21 cellular contexts compared by ENCODE assay signal in the genomic region with DNA sequence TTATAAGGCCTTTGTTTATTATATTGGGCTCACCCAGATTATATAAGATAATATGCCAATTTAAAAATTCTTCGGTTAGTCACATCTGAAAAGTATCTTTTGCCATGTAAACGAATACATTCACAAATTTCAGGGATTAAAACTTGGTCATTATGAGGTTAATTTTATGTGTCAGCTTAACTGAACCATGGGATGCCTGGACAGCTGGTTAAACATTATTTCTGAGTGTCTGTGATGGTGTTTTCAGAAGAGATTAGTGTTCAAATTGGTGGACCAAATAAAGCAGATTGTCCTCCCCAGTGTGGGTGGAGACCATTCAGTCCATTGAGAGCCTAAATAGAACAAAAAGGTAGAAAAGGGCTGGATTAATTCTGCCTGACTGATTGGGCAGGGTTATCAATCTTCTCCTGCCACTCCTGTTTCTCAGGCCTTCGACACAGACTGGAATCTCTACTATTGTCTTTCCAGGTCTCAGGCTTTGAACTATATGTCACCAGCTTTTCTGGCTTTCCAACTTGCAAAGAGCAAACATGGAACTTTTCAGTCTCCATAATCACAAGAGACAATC.
DNase-seq lines count a peak whose midpoint lies in the region; ATAC-seq, FAIRE-seq and TF ChIP-seq lines count a peak whose summit lies in the region.
"Had no signal": no experiment of that assay in that cellular context is flagged by ENCODE, and none has a peak within 500 bp of the region (broad histone marks: within the 10 kb centered on the region; RNA-seq: fewer than 3 reads in every experiment).

No MANE protein-coding gene starts in this region.

- CTCF ChIA-PET in activated CD8-positive, alpha-beta T cell treated with anti-CD3 and anti-CD28 coated beads, Interleukin-2, amount 10 ng/mL, durations not matched to agents 7 days and 5 days (lab: Charles Lee): no interaction called here

- intact Hi-C loops in esophagus muscularis mucosa (cut with DNase I): no loop called here

- H3K27ac ChIP-seq in esophagus muscularis mucosa (replicated peaks in 1 of 4): no peak overlapping the region

- H3K27me3 Mint-ChIP-seq in nephron progenitor cell (ENCODE audit: low read depth, poor library complexity): no peaks in the 10 kb centered on the region
- H3K27me3 Mint-ChIP-seq in activated CD8-positive, alpha-beta T cell treated with anti-CD3 and anti-CD28 coated beads, Interleukin-2, amount 10 ng/mL, durations not matched to agents 7 days and 5 days (ENCODE audit: low read depth): no peaks in the 10 kb centered on the region
- H3K27me3 Mint-ChIP-seq: central memory CD8-positive, alpha-beta T cell had no signal

- H3K4me3 Mint-ChIP-seq in nephron progenitor cell: no peak overlapping the region
- no peak overlapping the region for H3K4me3 Mint-ChIP-seq in activated CD8-positive, alpha-beta T cell treated with anti-CD3 and anti-CD28 coated beads, Interleukin-2, amount 10 ng/mL, durations not matched to agents 7 days and 5 days
- H3K4me3 Mint-ChIP-seq: CD8-positive, alpha-beta T cell; central memory CD8-positive, alpha-beta T cell; H9; immature natural killer cell had no signal

- H3K36me3 ChIP-seq in esophagus muscularis mucosa: no peaks in the 10 kb centered on the region

- H3K9me3 Mint-ChIP-seq in nephron progenitor cell: no peaks in the 10 kb centered on the region
- peaks cover 11% of the 10 kb centered on the region for H3K9me3 Mint-ChIP-seq in activated CD8-positive, alpha-beta T cell treated with anti-CD3 and anti-CD28 coated beads, Interleukin-2, amount 10 ng/mL, durations not matched to agents 7 days and 5 days (ENCODE audit: insufficient read depth)
- H3K9me3 Mint-ChIP-seq: CD8-positive, alpha-beta T cell; central memory CD8-positive, alpha-beta T cell; H9 had no signal

- FAIRE-seq in H54 (lab: Jason Lieb, UNC): peak; percentile 41
- FAIRE-seq: GM19239, small intestine had no signal

- no peaks in the 10 kb centered on the region for H3K4me1 ChIP-seq in esophagus muscularis mucosa

- H3K9me3 ChIP-seq in esophagus muscularis mucosa: no peaks in the 10 kb centered on the region

- TF ChIP-seq EP300 in esophagus muscularis mucosa (IDR thresholded peaks at IDR 0.05): no peak

- H3K4me1 Mint-ChIP-seq in nephron progenitor cell: peaks cover 4% of the 10 kb centered on the region
- no peaks in the 10 kb centered on the region for H3K4me1 Mint-ChIP-seq in activated CD8-positive, alpha-beta T cell treated with anti-CD3 and anti-CD28 coated beads, Interleukin-2, amount 10 ng/mL, durations not matched to agents 7 days and 5 days (ENCODE audit: low read depth)
- H3K4me1 Mint-ChIP-seq: central memory CD8-positive, alpha-beta T cell; immature natural killer cell had no signal

- H3K36me3 Mint-ChIP-seq in nephron progenitor cell (ENCODE audit: low read depth): no peaks in the 10 kb centered on the region
- no peaks in the 10 kb centered on the region for H3K36me3 Mint-ChIP-seq in activated CD8-positive, alpha-beta T cell treated with anti-CD3 and anti-CD28 coated beads, Interleukin-2, amount 10 ng/mL, durations not matched to agents 7 days and 5 days (ENCODE audit: low read depth)
- H3K36me3 Mint-ChIP-seq: CD8-positive, alpha-beta T cell; immature natural killer cell had no signal

- H3K27me3 ChIP-seq in esophagus muscularis mucosa: no peaks in the 10 kb centered on the region

- POLR2A ChIA-PET in activated CD8-positive, alpha-beta T cell treated with anti-CD3 and anti-CD28 coated beads, Interleukin-2, amount 10 ng/mL, durations not matched to agents 7 days and 5 days (lab: Charles Lee): no interaction called here

- ATAC-seq in HG02763 (IDR thresholded peaks at IDR 0.05; ENCODE audit: unreplicated experiment): no peak
- ATAC-seq in activated CD8-positive, alpha-beta T cell treated with anti-CD3 and anti-CD28 coated beads, Interleukin-2, amount 10 ng/mL, durations not matched to agents 7 days and 5 days: no peak
- ATAC-seq: CD8-positive, alpha-beta T cell had no signal

- DNase-seq in H54 (ENCODE audit: insufficient read length, low spot score) (no peak), NCI-H2081 treated with DMSO at 0.1 percent for 48 hours (lab: John Stamatoyannopoulos, UW) (peak; percentile 96), NCI-H82 treated with DMSO at 0.1 percent for 48 hours (lab: John Stamatoyannopoulos, UW; ENCODE audit: unreplicated experiment) (peak; percentile 38), nephron progenitor cell (peak; percentile 1), NAMALWA (ENCODE audit: low spot score) (no peak), esophagus muscularis mucosa (ENCODE audit: extremely low spot score) (no peak)
- DNase-seq in activated CD8-positive, alpha-beta T cell treated with anti-CD3 and anti-CD28 coated beads, Interleukin-2, amount 10 ng/mL, durations not matched to agents 7 days and 5 days: no peak
- DNase-seq: activated CD4-positive, alpha-beta T cell treated with anti-CD3 and anti-CD28 coated beads, Interleukin-2, amount 50 U/mL, for 4 hours; activated naive CD4-positive, alpha-beta T cell; CD8-positive, alpha-beta T cell; effector CD4-positive, alpha-beta T cell; H9; immature natural killer cell; NCI-H1694; posterior cingulate gyrus; small intestine; stimulated activated CD8-positive, alpha-beta memory T cell treated with anti-CD3 and anti-CD28 coated beads, Interleukin-4, amount 100 ng/mL, for 48 hours had no signal

- TF ChIP-seq CTCF in nephron progenitor cell (IDR thresholded peaks at IDR 0.05) (no peak), esophagus muscularis mucosa (IDR thresholded peaks at IDR 0.05) (no peak)

- no peak overlapping the region for H3K27ac Mint-ChIP-seq in nephron progenitor cell
- H3K27ac Mint-ChIP-seq in activated CD8-positive, alpha-beta T cell treated with anti-CD3 and anti-CD28 coated beads, Interleukin-2, amount 10 ng/mL, durations not matched to agents 7 days and 5 days: no peak overlapping the region
- H3K27ac Mint-ChIP-seq: CD8-positive, alpha-beta T cell; H9; immature natural killer cell had no signal

- no peak overlapping the region for H3K4me3 ChIP-seq in esophagus muscularis mucosa
- H3K4me3 ChIP-seq: lung had no signal

- TF ChIP-seq POLR2A in H54 (IDR thresholded peaks at IDR 0.05; ENCODE audit: low read depth, low read length) (no peak), esophagus muscularis mucosa (IDR thresholded peaks at IDR 0.05; ENCODE audit: low read depth) (no peak)

- WGBS in esophagus muscularis mucosa: 72% methylated on average over 3 of the region's 3 CpGs

Comparison
In these comparisons a context has a peak if more than half of its experiments do, and no peak if none do; other contexts are left out.
1. DNase-seq: peak in NCI-H2081 treated with DMSO at 0.1 percent for 48 hours (single experiment), NCI-H82 treated with DMSO at 0.1 percent for 48 hours (single experiment) and nephron progenitor cell (single experiment); none in H54 (single experiment), activated CD8-positive, alpha-beta T cell treated with anti-CD3 and anti-CD28 coated beads, Interleukin-2, amount 10 ng/mL, durations not matched to agents 7 days and 5 days (single experiment), NAMALWA (single experiment) and esophagus muscularis mucosa (single experiment).